ENCODE assay signal across 13 cellular contexts in genomic region chr3:28745904-28746617, GRCh38.
A peak's percentile ranks its signal among the peaks of the same experiment; 100 is the strongest.
DNase-seq lines count a peak whose midpoint lies in the region; ATAC-seq and TF ChIP-seq lines count a peak whose summit lies in the region.
"Had no signal": no experiment of that assay in that cellular context is flagged by ENCODE, and none has a peak within 500 bp of the region (broad histone marks: within the 10 kb centered on the region; RNA-seq: fewer than 3 reads in every experiment).

No MANE protein-coding gene starts in this region.

- H3K4me1 ChIP-seq in left ventricle myocardium inferior (peaks cover 44% of the 10 kb centered on the region), skeletal muscle satellite cell (ENCODE audit: control insufficient read depth, insufficient read depth, low read length) (peaks cover 18% of the 10 kb centered on the region), BE2C (no peaks in the 10 kb centered on the region; the same call in 1 of the 2 replicates)
- H3K4me1 ChIP-seq: A549 had no signal

- no peaks in the 10 kb centered on the region for H3K4me1 Mint-ChIP-seq in activated T-cell treated with anti-CD3 and anti-CD28 coated beads, Interleukin-2, amount 50 U/mL, for 72 hours (ENCODE audit: low read depth)
- peaks cover 3% of the 10 kb centered on the region for H3K4me1 Mint-ChIP-seq in type B pancreatic cell (ENCODE audit: unreplicated experiment)
- H3K4me1 Mint-ChIP-seq: T-cell had no signal

- H3K4me3 ChIP-seq in left ventricle myocardium inferior (no peak overlapping the region), skeletal muscle satellite cell (ENCODE audit: low read length) (peak overlapping the region; percentile 11), BE2C (ENCODE audit: low read depth, low read length) (no peak overlapping the region)
- H3K4me3 ChIP-seq: A549 had no signal

- peak overlapping the region; percentile 41 for H3K4me2 ChIP-seq in skeletal muscle satellite cell (ENCODE audit: low read length)
- H3K4me2 ChIP-seq: A549 had no signal

- H3K9me3 Mint-ChIP-seq in activated T-cell treated with anti-CD3 and anti-CD28 coated beads, Interleukin-2, amount 50 U/mL, for 72 hours: peaks cover 13 to 15% of the 10 kb centered on the region in 2 donors
- H3K9me3 Mint-ChIP-seq in type B pancreatic cell: no peaks in the 10 kb centered on the region

- peaks cover 12% of the 10 kb centered on the region for H3K9me3 ChIP-seq in left ventricle myocardium inferior (replicated peaks)
- H3K9me3 ChIP-seq in skeletal muscle satellite cell (replicated peaks; ENCODE audit: low read length): peaks cover 2% of the 10 kb centered on the region
- no peaks in the 10 kb centered on the region for H3K9me3 ChIP-seq in BE2C
- H3K9me3 ChIP-seq: A549 had no signal

- TF ChIP-seq CTCF in left ventricle myocardium inferior (IDR thresholded peaks at IDR 0.05; ENCODE audit: borderline replicate concordance): no peak
- no peak for TF ChIP-seq CTCF in type B pancreatic cell (conservative IDR thresholded peaks at IDR 0.05)
- no peak for TF ChIP-seq CTCF in BE2C (IDR thresholded peaks at IDR 0.05; ENCODE audit: low read depth, low read length)

- peak; percentile 13 for DNase-seq in NCI-H1105 treated with DMSO at 0.1 percent for 48 hours (lab: John Stamatoyannopoulos, UW)
- no peak for DNase-seq in NCI-H1105 (lab: John Stamatoyannopoulos, UW)
- no peak for DNase-seq in left ventricle myocardium inferior
- no peak for DNase-seq in activated T-cell treated with anti-CD3 and anti-CD28 coated beads, Interleukin-2, amount 50 U/mL, for 72 hours
- no peak for DNase-seq in type B pancreatic cell (ENCODE audit: extremely low spot score, unreplicated experiment)
- DNase-seq in BE2C: no peak
- DNase-seq: activated CD4-positive, alpha-beta T cell treated with anti-CD3 and anti-CD28 coated beads for 1 hour; NCI-H2081; T-cell had no signal

- H3K27me3 ChIP-seq in left ventricle myocardium inferior (ENCODE audit: low read depth) (no peaks in the 10 kb centered on the region), skeletal muscle satellite cell (ENCODE audit: control insufficient read depth, insufficient read depth, low read length) (no peaks in the 10 kb centered on the region), BE2C (no peaks in the 10 kb centered on the region)

- H3K36me3 ChIP-seq in left ventricle myocardium inferior (no peaks in the 10 kb centered on the region), skeletal muscle satellite cell (ENCODE audit: insufficient read depth, low read length) (no peaks in the 10 kb centered on the region), BE2C (no peaks in the 10 kb centered on the region)

- no peaks in the 10 kb centered on the region for H3K27me3 Mint-ChIP-seq in activated T-cell treated with anti-CD3 and anti-CD28 coated beads, Interleukin-2, amount 50 U/mL, for 72 hours (ENCODE audit: low read depth)
- H3K27me3 Mint-ChIP-seq in type B pancreatic cell: no peaks in the 10 kb centered on the region
- H3K27me3 Mint-ChIP-seq: T-cell had no signal

- H3K36me3 Mint-ChIP-seq in activated T-cell treated with anti-CD3 and anti-CD28 coated beads, Interleukin-2, amount 50 U/mL, for 72 hours (ENCODE audit: insufficient read depth in 2 of 2): peaks cover 4 to 5% of the 10 kb centered on the region in 2 donors
- H3K36me3 Mint-ChIP-seq in type B pancreatic cell: no peaks in the 10 kb centered on the region
- H3K36me3 Mint-ChIP-seq: T-cell had no signal

- peak overlapping the region; percentile 90 for H3K27ac ChIP-seq in left ventricle myocardium inferior (replicated peaks)
- H3K27ac ChIP-seq: A549 had no signal

- no peak overlapping the region for H3K27ac Mint-ChIP-seq in activated T-cell treated with anti-CD3 and anti-CD28 coated beads, Interleukin-2, amount 50 U/mL, for 72 hours
- H3K27ac Mint-ChIP-seq in type B pancreatic cell: no peak overlapping the region
- H3K27ac Mint-ChIP-seq: T-cell had no signal

- peak overlapping the region; percentile 5 for H3K9ac ChIP-seq in skeletal muscle satellite cell (ENCODE audit: low read depth, low read length)

- no peak overlapping the region for H3K4me3 Mint-ChIP-seq in activated T-cell treated with anti-CD3 and anti-CD28 coated beads, Interleukin-2, amount 50 U/mL, for 72 hours
- H3K4me3 Mint-ChIP-seq in type B pancreatic cell: no peak overlapping the region
- H3K4me3 Mint-ChIP-seq: neural crest cell, T-cell had no signal

- peak; percentile 85 for ATAC-seq in SK-N-SH treated with all-trans-retinoic acid at 6 μM for 48 hours
- ATAC-seq in activated T-cell treated with anti-CD3 and anti-CD28 coated beads, Interleukin-2, amount 50 U/mL, for 72 hours (replicated peaks in 1 of 2): no peak
- ATAC-seq: A549, T-cell had no signal

- intact Hi-C loops in left ventricle myocardium inferior (cut with micrococcal nuclease): no loop called here

TF ChIP-seq in SK-N-SH treated with all-trans-retinoic acid at 6 μM for 48 hours, 23 proteins besides CTCF, POLR2A, EP300 and RAD21 (continues in another document):
- TF ChIP-seq ZNF70 (CRISPR knock-in tag; IDR thresholded peaks at IDR 0.05) (no peak), ZNF565 (CRISPR knock-in tag; conservative IDR thresholded peaks at IDR 0.05; ENCODE audit: low read depth) (no peak), RARB (CRISPR knock-in tag; IDR thresholded peaks at IDR 0.05) (no peak), PPARA (CRISPR knock-in tag; IDR thresholded peaks at IDR 0.05; ENCODE audit: borderline replicate concordance) (no peak), TOX (CRISPR knock-in tag; IDR thresholded peaks at IDR 0.05; ENCODE audit: borderline replicate concordance) (no peak), ESRRG (CRISPR knock-in tag; IDR thresholded peaks at IDR 0.05) (no peak), ZFP30 (CRISPR knock-in tag; IDR thresholded peaks at IDR 0.05) (no peak), GLIS3 (CRISPR knock-in tag; IDR thresholded peaks at IDR 0.05) (no peak), ZFP3 (CRISPR knock-in tag; IDR thresholded peaks at IDR 0.05) (no peak)
- TF ChIP-seq, protein P1, sequence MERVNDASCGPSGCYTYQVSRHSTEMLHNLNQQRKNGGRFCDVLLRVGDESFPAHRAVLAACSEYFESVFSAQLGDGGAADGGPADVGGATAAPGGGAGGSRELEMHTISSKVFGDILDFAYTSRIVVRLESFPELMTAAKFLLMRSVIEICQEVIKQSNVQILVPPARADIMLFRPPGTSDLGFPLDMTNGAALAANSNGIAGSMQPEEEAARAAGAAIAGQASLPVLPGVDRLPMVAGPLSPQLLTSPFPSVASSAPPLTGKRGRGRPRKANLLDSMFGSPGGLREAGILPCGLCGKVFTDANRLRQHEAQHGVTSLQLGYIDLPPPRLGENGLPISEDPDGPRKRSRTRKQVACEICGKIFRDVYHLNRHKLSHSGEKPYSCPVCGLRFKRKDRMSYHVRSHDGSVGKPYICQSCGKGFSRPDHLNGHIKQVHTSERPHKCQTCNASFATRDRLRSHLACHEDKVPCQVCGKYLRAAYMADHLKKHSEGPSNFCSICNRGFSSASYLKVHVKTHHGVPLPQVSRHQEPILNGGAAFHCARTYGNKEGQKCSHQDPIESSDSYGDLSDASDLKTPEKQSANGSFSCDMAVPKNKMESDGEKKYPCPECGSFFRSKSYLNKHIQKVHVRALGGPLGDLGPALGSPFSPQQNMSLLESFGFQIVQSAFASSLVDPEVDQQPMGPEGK (CRISPR knock-in tag; IDR thresholded peaks at IDR 0.05; ENCODE audit: borderline replicate concordance): no peak
- TF ChIP-seq, protein P2, sequence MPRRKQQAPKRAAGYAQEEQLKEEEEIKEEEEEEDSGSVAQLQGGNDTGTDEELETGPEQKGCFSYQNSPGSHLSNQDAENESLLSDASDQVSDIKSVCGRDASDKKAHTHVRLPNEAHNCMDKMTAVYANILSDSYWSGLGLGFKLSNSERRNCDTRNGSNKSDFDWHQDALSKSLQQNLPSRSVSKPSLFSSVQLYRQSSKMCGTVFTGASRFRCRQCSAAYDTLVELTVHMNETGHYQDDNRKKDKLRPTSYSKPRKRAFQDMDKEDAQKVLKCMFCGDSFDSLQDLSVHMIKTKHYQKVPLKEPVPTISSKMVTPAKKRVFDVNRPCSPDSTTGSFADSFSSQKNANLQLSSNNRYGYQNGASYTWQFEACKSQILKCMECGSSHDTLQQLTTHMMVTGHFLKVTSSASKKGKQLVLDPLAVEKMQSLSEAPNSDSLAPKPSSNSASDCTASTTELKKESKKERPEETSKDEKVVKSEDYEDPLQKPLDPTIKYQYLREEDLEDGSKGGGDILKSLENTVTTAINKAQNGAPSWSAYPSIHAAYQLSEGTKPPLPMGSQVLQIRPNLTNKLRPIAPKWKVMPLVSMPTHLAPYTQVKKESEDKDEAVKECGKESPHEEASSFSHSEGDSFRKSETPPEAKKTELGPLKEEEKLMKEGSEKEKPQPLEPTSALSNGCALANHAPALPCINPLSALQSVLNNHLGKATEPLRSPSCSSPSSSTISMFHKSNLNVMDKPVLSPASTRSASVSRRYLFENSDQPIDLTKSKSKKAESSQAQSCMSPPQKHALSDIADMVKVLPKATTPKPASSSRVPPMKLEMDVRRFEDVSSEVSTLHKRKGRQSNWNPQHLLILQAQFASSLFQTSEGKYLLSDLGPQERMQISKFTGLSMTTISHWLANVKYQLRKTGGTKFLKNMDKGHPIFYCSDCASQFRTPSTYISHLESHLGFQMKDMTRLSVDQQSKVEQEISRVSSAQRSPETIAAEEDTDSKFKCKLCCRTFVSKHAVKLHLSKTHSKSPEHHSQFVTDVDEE (CRISPR knock-in tag; IDR thresholded peaks at IDR 0.05): peak; percentile 69; the same call in 1 of the 2 replicates
- TF ChIP-seq, protein P3, sequence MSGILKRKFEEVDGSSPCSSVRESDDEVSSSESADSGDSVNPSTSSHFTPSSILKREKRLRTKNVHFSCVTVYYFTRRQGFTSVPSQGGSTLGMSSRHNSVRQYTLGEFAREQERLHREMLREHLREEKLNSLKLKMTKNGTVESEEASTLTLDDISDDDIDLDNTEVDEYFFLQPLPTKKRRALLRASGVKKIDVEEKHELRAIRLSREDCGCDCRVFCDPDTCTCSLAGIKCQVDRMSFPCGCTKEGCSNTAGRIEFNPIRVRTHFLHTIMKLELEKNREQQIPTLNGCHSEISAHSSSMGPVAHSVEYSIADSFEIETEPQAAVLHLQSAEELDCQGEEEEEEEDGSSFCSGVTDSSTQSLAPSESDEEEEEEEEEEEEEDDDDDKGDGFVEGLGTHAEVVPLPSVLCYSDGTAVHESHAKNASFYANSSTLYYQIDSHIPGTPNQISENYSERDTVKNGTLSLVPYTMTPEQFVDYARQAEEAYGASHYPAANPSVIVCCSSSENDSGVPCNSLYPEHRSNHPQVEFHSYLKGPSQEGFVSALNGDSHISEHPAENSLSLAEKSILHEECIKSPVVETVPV (CRISPR knock-in tag; IDR thresholded peaks at IDR 0.05): no peak
